Comparison of ENCODE assay signal across 9 cellular contexts in the genomic region with DNA sequence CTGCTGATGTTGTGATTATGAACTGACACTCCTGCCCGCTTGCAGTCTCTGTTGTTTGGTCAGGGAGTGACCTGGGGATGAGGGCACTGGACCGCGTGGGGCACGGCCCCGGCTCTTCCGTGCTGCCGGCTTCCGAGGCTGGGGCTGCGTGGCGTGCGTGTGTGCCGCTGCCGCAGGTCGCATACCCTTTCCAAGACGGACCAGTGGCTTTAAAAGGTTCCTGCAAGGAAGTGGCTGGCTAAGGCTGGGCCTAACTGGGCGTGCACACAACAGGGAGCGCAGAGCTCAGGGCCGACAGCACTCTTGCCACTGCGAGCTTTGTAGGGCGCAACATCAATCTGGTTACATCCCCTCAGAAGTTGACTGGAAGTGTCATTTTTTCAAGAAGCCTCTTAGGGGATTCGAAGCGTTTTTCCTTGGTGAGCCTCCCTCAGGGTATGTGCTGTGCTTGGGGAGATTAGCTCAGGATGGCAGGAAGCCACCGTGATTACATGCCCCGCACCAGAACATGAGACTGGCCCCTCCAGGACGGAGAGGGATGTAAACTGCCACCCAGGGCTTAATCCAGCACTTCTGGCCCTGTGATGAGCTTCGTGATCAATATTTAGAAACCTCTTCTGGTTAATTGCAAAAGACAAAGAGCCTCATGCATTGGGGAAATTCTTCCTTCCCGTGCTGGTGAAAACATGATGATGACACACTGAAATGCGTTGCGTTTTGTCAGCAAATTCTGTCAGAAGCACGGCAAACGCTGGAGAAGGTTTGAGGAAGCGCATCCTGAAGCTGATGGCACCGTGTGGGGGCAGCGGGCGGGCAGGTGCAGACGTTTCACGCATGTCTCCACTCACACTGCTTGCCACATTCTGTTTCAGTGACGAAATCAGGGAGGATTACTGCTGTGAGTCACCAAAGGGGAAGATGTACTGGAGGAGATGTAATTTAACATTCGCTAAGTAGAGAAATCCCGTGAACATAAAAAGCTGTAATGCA. TPM values are rescaled to one million over a fixed set of nuclear protein-coding genes. Genes with fewer than 3 reads are reported as not detected.
DNase-seq lines count a peak whose midpoint lies in the region; ATAC-seq lines count a peak whose summit lies in the region.
"Had no signal": no experiment of that assay in that cellular context is flagged by ENCODE, and none has a peak within 500 bp of the region (broad histone marks: within the 10 kb centered on the region; RNA-seq: fewer than 3 reads in every experiment).

No MANE protein-coding gene starts in this region.

- no peaks in the 10 kb centered on the region for H3K36me3 ChIP-seq in mesendoderm (ENCODE audit: control insufficient read depth, insufficient read depth, low read length)

- peaks cover 68% of the 10 kb centered on the region for H3K79me2 ChIP-seq in mesendoderm (ENCODE audit: control insufficient read depth, insufficient read depth, low read length)

- H3K79me1 ChIP-seq in mesendoderm (ENCODE audit: low read length) = peaks cover 30% of the 10 kb centered on the region

- H3K27me3 ChIP-seq in mesendoderm (ENCODE audit: insufficient read depth, low read length, poor library complexity) = no peaks in the 10 kb centered on the region

- DNase-seq in A172 (ENCODE audit: low spot score) (peak; percentile 90), NCI-H226 (peak; percentile 97), mesendoderm (peak; percentile 48), hepatic stellate cell (ENCODE audit: low spot score) (no peak), KG1 (lab: John Stamatoyannopoulos, UW) (no peak), NCI-H1436 treated with DMSO at 0.1 percent for 48 hours (lab: John Stamatoyannopoulos, UW) (no peak)
- DNase-seq in central memory CD4-positive, alpha-beta T cell = peak; percentile 29
- DNase-seq: NCI-H1417 had no signal

- H3K18ac ChIP-seq in mesendoderm (ENCODE audit: low read length) = no peak overlapping the region

- H3K4ac ChIP-seq in mesendoderm (ENCODE audit: low read depth, low read length) = no peak overlapping the region

- no peak overlapping the region for H4K5ac ChIP-seq in mesendoderm (ENCODE audit: low read length)

- no peak overlapping the region for H4K8ac ChIP-seq in mesendoderm (ENCODE audit: low read depth, low read length)

- no peak overlapping the region for H3K4me2 ChIP-seq in mesendoderm (ENCODE audit: low read length)

- no peak overlapping the region for H3K23ac ChIP-seq in mesendoderm (ENCODE audit: low read length)

- no CpG with 5 or more reads among the region's 40 CpGs for WGBS in mesendoderm (ENCODE audit: extremely low coverage, insufficient coverage, low lambda C conversion rate)

- no peak overlapping the region for H2BK120ac ChIP-seq in mesendoderm (ENCODE audit: low read depth, low read length)

- peaks cover 3% of the 10 kb centered on the region for H3K4me1 ChIP-seq in mesendoderm (ENCODE audit: control insufficient read depth, low read depth, low read length)

- no peak overlapping the region for H3K56ac ChIP-seq in mesendoderm (ENCODE audit: low read length)

- H3K4me3 ChIP-seq in mesendoderm (ENCODE audit: low read length) = no peak overlapping the region

- H2BK15ac ChIP-seq in mesendoderm (replicated peaks; ENCODE audit: low read depth) = no peak overlapping the region

- no peak overlapping the region for H2AK5ac ChIP-seq in mesendoderm (ENCODE audit: low read length)

- no peak overlapping the region for H2BK5ac ChIP-seq in mesendoderm (ENCODE audit: low read length)

- no peak overlapping the region for H3K9ac ChIP-seq in mesendoderm (ENCODE audit: low read length)

- no peak for ATAC-seq in GM19328 (IDR thresholded peaks at IDR 0.05; ENCODE audit: unreplicated experiment)

- H3K27ac ChIP-seq in mesendoderm (ENCODE audit: low read depth, low read length) = no peak overlapping the region

RNA-seq across cellular contexts. Expression of gene MAEA, which starts 11.1 kb away (rescaled TPM):
- total RNA-seq in A172 (2014; rRNA removed; shearing (Covaris generic)) = 80.9 and 100 TPM in 2 replicates
- polyA plus RNA-seq in mesendoderm (2013, experiment 1 of 2) = 57.0 TPM
- polyA plus RNA-seq in mesendoderm (2013, experiment 2 of 2) = 55.7 TPM

RNA-seq across cellular contexts. Expression of gene UVSSA, which starts 46.2 kb away (rescaled TPM):
- 7.2 and 9.8 TPM in 2 replicates for total RNA-seq in A172 (2014; rRNA removed; shearing (Covaris generic))
- polyA plus RNA-seq in mesendoderm (2013, experiment 1 of 2) = 4.3 TPM
- 4.6 TPM for polyA plus RNA-seq in mesendoderm (2013, experiment 2 of 2)

RNA-seq across cellular contexts. Expression of gene CTBP1, which starts 51.8 kb away (rescaled TPM):
- 166 and 240 TPM in 2 replicates for total RNA-seq in A172 (2014; rRNA removed; shearing (Covaris generic))
- 64.9 TPM for polyA plus RNA-seq in mesendoderm (2013, experiment 1 of 2)
- 65.1 TPM for polyA plus RNA-seq in mesendoderm (2013, experiment 2 of 2)

Comparison
In these comparisons a context has a peak if more than half of its experiments do, and no peak if none do; other contexts are left out.
1. DNase-seq: peak in A172 (single experiment), NCI-H226 (single experiment), central memory CD4-positive, alpha-beta T cell (single experiment) and mesendoderm (single experiment); none in hepatic stellate cell (single experiment), KG1 (single experiment) and NCI-H1436 treated with DMSO at 0.1 percent for 48 hours (single experiment).